16 cellular contexts compared by ENCODE assay signal in the genomic region with DNA sequence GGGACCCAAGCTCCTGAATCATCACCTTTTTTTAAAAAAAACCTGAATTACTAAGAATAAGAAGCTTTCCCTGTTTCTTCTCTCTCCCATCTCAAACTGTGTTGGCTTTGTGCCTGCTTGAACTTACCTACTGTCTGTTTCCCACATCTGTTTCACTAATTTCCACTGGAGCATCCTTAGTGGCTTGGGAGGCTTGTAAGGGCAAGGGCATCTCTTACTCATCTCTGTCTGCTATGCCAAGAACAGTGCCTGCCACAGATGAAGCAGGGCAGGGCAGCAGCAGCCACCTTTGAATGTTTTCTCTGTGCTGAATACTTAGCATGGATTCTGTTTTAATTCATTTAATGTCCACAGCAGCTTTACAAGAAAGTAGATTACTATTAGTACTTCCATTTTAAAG. TPM values are rescaled to one million over a fixed set of nuclear protein-coding genes. Genes with fewer than 3 reads are reported as not detected.
DNase-seq lines count a peak whose midpoint lies in the region.
"Had no signal": no experiment of that assay in that cellular context is flagged by ENCODE, and none has a peak within 500 bp of the region (broad histone marks: within the 10 kb centered on the region; RNA-seq: fewer than 3 reads in every experiment).

No MANE protein-coding gene starts in this region.

- peaks cover 7% of the 10 kb centered on the region for H3K4me1 ChIP-seq in effector memory CD4-positive, alpha-beta T cell (ENCODE audit: control insufficient read depth, insufficient read depth, low read length, poor library complexity, severe bottlenecking)

- peak overlapping the region; percentile 85 for H3K27ac Mint-ChIP-seq in activated naive CD4-positive, alpha-beta T cell treated with anti-CD3 and anti-CD28 coated beads, Interleukin-2, amount 50 U/mL, for 24 hours

- peaks cover 88% of the 10 kb centered on the region for H3K4me1 Mint-ChIP-seq in activated naive CD4-positive, alpha-beta T cell treated with anti-CD3 and anti-CD28 coated beads, Interleukin-2, amount 50 U/mL, for 24 hours

- H3K4me3 Mint-ChIP-seq in activated naive CD4-positive, alpha-beta T cell treated with anti-CD3 and anti-CD28 coated beads, Interleukin-2, amount 50 U/mL, for 24 hours = peak overlapping the region; percentile 38

- H3K27me3 ChIP-seq in effector memory CD4-positive, alpha-beta T cell (replicated peaks; ENCODE audit: control insufficient read depth, insufficient read depth, low read length, poor library complexity, severe bottlenecking) = no peaks in the 10 kb centered on the region
- H3K27me3 ChIP-seq: testis had no signal

- DNase-seq in activated naive CD4-positive, alpha-beta T cell treated with Interleukin-2 at 50 U/mL for 16 hours = no peak
- DNase-seq in RPMI7951 (ENCODE audit: low read depth) (peak; percentile 22), renal cortical epithelial cell (ENCODE audit: low read depth) (peak; percentile 15), NCI-H2227 treated with DMSO at 0.1 percent for 48 hours (lab: John Stamatoyannopoulos, UW) (no peak), LoVo (ENCODE audit: low spot score) (no peak), NCI-H82 treated with DMSO at 0.1 percent for 48 hours (lab: John Stamatoyannopoulos, UW; ENCODE audit: unreplicated experiment) (no peak)
- DNase-seq in effector memory CD4-positive, alpha-beta T cell = no peak
- DNase-seq: activated CD4-positive, alpha-beta T cell treated with anti-CD3 and anti-CD28 coated beads for 1 hour; amygdala; Caco-2; SIG-M5; stimulated activated CD4-positive, alpha-beta T cell treated with anti-CD3 and anti-CD28 coated beads, Interleukin-4, amount 100 ng/mL, for 1 hour; T-helper 9 cell; testis had no signal

- peak overlapping the region; percentile 35 for H3K27ac ChIP-seq in effector memory CD4-positive, alpha-beta T cell (ENCODE audit: insufficient read depth, low read length, poor library complexity, severe bottlenecking)
- H3K27ac ChIP-seq: testis had no signal

- peaks cover 14% of the 10 kb centered on the region for H3K36me3 Mint-ChIP-seq in activated naive CD4-positive, alpha-beta T cell treated with anti-CD3 and anti-CD28 coated beads, Interleukin-2, amount 50 U/mL, for 24 hours

- peaks cover 11% of the 10 kb centered on the region for H3K36me3 ChIP-seq in effector memory CD4-positive, alpha-beta T cell (ENCODE audit: control insufficient read depth, insufficient read depth, low read length)

- no peaks in the 10 kb centered on the region for H3K9me3 Mint-ChIP-seq in activated naive CD4-positive, alpha-beta T cell treated with anti-CD3 and anti-CD28 coated beads, Interleukin-2, amount 50 U/mL, for 24 hours

- H3K27me3 Mint-ChIP-seq in activated naive CD4-positive, alpha-beta T cell treated with anti-CD3 and anti-CD28 coated beads, Interleukin-2, amount 50 U/mL, for 24 hours = no peaks in the 10 kb centered on the region

- H3K4me3 ChIP-seq in effector memory CD4-positive, alpha-beta T cell (ENCODE audit: insufficient read depth, low read depth, low read length, poor library complexity, severe bottlenecking) = no peak overlapping the region
- H3K4me3 ChIP-seq: skin epidermis, testis had no signal

- H3K9me3 ChIP-seq in effector memory CD4-positive, alpha-beta T cell (ENCODE audit: control insufficient read depth, low read length) = no peaks in the 10 kb centered on the region
- H3K9me3 ChIP-seq: Caco-2, testis had no signal

RNA-seq across cellular contexts. Expression of gene SNRK, which starts 42.3 kb away (rescaled TPM):
- total RNA-seq in RPMI7951 (2014; rRNA removed; shearing (Covaris generic)) = 15.3 and 16.0 TPM in 2 replicates
- total RNA-seq in renal cortical epithelial cell = 15.6 and 30.2 TPM in 2 replicates

Comparison
In these comparisons a context has a peak if more than half of its experiments do, and no peak if none do; other contexts are left out.
1. DNase-seq: peak in RPMI7951 (single experiment) and renal cortical epithelial cell (single experiment); none in activated naive CD4-positive, alpha-beta T cell treated with Interleukin-2 at 50 U/mL for 16 hours (single experiment), effector memory CD4-positive, alpha-beta T cell (0 of 3), NCI-H2227 treated with DMSO at 0.1 percent for 48 hours (single experiment), LoVo (single experiment) and NCI-H82 treated with DMSO at 0.1 percent for 48 hours (single experiment).